33 cellular contexts compared by ENCODE assay signal in the genomic region with DNA sequence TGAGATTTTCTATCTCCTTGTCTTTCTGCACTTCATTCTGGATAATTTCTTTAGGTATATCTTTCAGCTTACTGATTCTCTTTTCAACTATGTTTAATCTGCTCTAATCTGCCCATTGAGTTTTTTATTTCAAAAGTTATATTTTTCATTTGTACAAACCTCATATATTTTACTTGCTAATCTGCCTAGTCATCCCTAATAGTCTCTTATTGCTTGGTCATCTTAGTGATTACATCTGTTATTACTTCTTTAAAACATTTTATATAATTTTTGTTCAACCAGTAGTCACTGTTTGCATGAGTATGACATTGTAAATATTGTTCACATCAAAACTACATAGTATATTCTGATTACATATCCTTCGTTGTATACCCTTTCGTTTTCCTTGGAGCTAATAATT.
"Had no signal": no experiment of that assay in that cellular context is flagged by ENCODE, and none has a peak within 500 bp of the region (broad histone marks: within the 10 kb centered on the region; RNA-seq: fewer than 3 reads in every experiment).

No MANE protein-coding gene starts in this region.

- H3K27ac Mint-ChIP-seq: activated CD4-positive, alpha-beta memory T cell treated with anti-CD3 and anti-CD28 coated beads for 36 hours; activated CD4-positive, alpha-beta T cell treated with anti-CD3 and anti-CD28 coated beads for 36 hours; activated CD4-positive, alpha-beta T cell treated with anti-CD3 and anti-CD28 coated beads, Interleukin-2, amount 10 ng/mL, durations not matched to agents 24 days and 14 days; activated CD8-positive, alpha-beta memory T cell treated with anti-CD3 and anti-CD28 coated beads, Interleukin-2, amount 10 ng/mL, durations not matched to agents 7 days and 5 days; activated CD8-positive, alpha-beta T cell treated with anti-CD3 and anti-CD28 coated beads, Interleukin-2, amount 10 ng/mL, durations not matched to agents 7 days and 5 days; activated naive CD4-positive, alpha-beta T cell treated with anti-CD3 and anti-CD28 coated beads for 36 hours; activated naive CD4-positive, alpha-beta T cell treated with anti-CD3 and anti-CD28 coated beads, Interleukin-2, amount 50 U/mL, for 24 hours; activated naive CD8-positive, alpha-beta T cell treated with anti-CD3 and anti-CD28 coated beads for 36 hours; activated naive CD8-positive, alpha-beta T cell treated with anti-CD3 and anti-CD28 coated beads, Interleukin-2, amount 50 U/mL, for 24 hours; activated T-helper 1 cell treated with anti-CD3 and anti-CD28 coated beads, Interleukin-12 subunit alpha, Interleukin-12 subunit beta, Interleukin-2, Interleukin-4 antibody, amounts not matched to agents 30 ng/mL and 10 ng/mL and 1 ng/mL, durations not matched to agents 14 hours and 24 hours and 36 hours; activated T-helper 2 cell treated with anti-CD3 and anti-CD28 coated beads, Interferon-gamma antibody, Interleukin-2, Interleukin-4, amounts not matched to agents 10 μg/mL and 5 μg/mL and 100 μg/mL, durations not matched to agents 14 hours and 24 hours and 36 hours had no signal

- H3K4me1 ChIP-seq: adrenal gland, ascending aorta, foreskin keratinocyte had no signal

- DNase-seq: activated CD4-positive, alpha-beta memory T cell treated with anti-CD3 and anti-CD28 coated beads for 36 hours; activated CD4-positive, alpha-beta T cell treated with anti-CD3 and anti-CD28 coated beads for 36 hours; activated CD4-positive, alpha-beta T cell treated with anti-CD3 and anti-CD28 coated beads, Interleukin-2, amount 10 ng/mL, durations not matched to agents 24 days and 14 days; activated CD4-positive, CD25-positive, alpha-beta regulatory T cell; activated CD4-positive, CD25-positive, alpha-beta regulatory T cell treated with anti-CD3 and anti-CD28 coated beads, Interleukin-2, amount 50 U/mL, for 72 hours; activated CD8-positive, alpha-beta memory T cell treated with anti-CD3 and anti-CD28 coated beads, Interleukin-2, amount 10 ng/mL, durations not matched to agents 7 days and 5 days; activated CD8-positive, alpha-beta memory T cell treated with anti-CD3 and anti-CD28 coated beads, Interleukin-2, amount 50 U/mL, for 4 hours; activated CD8-positive, alpha-beta T cell treated with anti-CD3 and anti-CD28 coated beads, Interleukin-2, amount 10 ng/mL, durations not matched to agents 7 days and 5 days; activated effector memory CD4-positive, alpha-beta T cell treated with anti-CD3 and anti-CD28 coated beads, Interleukin-2, amount 50 U/mL, for 16 hours; activated naive CD4-positive, alpha-beta T cell treated with anti-CD3 and anti-CD28 coated beads for 36 hours; activated naive CD8-positive, alpha-beta T cell treated with anti-CD3 and anti-CD28 coated beads for 36 hours; activated naive CD8-positive, alpha-beta T cell treated with anti-CD3 and anti-CD28 coated beads, Interleukin-2, amount 50 U/mL, for 24 hours; activated T-cell treated with anti-CD3 and anti-CD28 coated beads, Interleukin-2, amount 50 U/mL, for 1 hour; activated T-cell treated with anti-CD3 and anti-CD28 coated beads, Interleukin-2, amount 50 U/mL, for 48 hours; adrenal gland; amygdala; brain microvascular endothelial cell; cortex of kidney; dermis blood vessel endothelial cell; effector CD4-positive, alpha-beta T cell; effector memory CD8-positive, alpha-beta T cell; erythroblast; foreskin keratinocyte; gastrocnemius medialis; glutamatergic neuron; heart left ventricle; hypothalamus had no signal

- ATAC-seq: activated CD4-positive, alpha-beta T cell treated with anti-CD3 and anti-CD28 coated beads for 36 hours; activated CD8-positive, alpha-beta memory T cell treated with anti-CD3 and anti-CD28 coated beads, Interleukin-2, amount 10 ng/mL, durations not matched to agents 7 days and 5 days; activated CD8-positive, alpha-beta T cell treated with anti-CD3 and anti-CD28 coated beads, Interleukin-2, amount 10 ng/mL, durations not matched to agents 7 days and 5 days; activated naive CD8-positive, alpha-beta T cell treated with anti-CD3 and anti-CD28 coated beads, Interleukin-2, amount 50 U/mL, for 24 hours; effector memory CD8-positive, alpha-beta T cell; foreskin keratinocyte; gastrocnemius medialis; heart left ventricle had no signal

- H3K9me3 ChIP-seq: adrenal gland, ascending aorta, heart left ventricle had no signal

- H3K36me3 ChIP-seq: adrenal gland, ascending aorta, brain microvascular endothelial cell, esophagus muscularis mucosa had no signal

- H3K27me3 Mint-ChIP-seq: activated CD4-positive, alpha-beta memory T cell treated with anti-CD3 and anti-CD28 coated beads for 36 hours; activated CD4-positive, alpha-beta T cell treated with anti-CD3 and anti-CD28 coated beads for 36 hours; activated CD4-positive, alpha-beta T cell treated with anti-CD3 and anti-CD28 coated beads, Interleukin-2, amount 10 ng/mL, durations not matched to agents 24 days and 14 days; activated CD8-positive, alpha-beta memory T cell treated with anti-CD3 and anti-CD28 coated beads, Interleukin-2, amount 10 ng/mL, durations not matched to agents 7 days and 5 days; activated naive CD4-positive, alpha-beta T cell treated with anti-CD3 and anti-CD28 coated beads, Interleukin-2, amount 50 U/mL, for 24 hours; activated naive CD8-positive, alpha-beta T cell treated with anti-CD3 and anti-CD28 coated beads for 36 hours; activated naive CD8-positive, alpha-beta T cell treated with anti-CD3 and anti-CD28 coated beads, Interleukin-2, amount 50 U/mL, for 24 hours; central memory CD8-positive, alpha-beta T cell; effector memory CD8-positive, alpha-beta T cell had no signal

- H3K4me3 Mint-ChIP-seq: activated CD4-positive, alpha-beta memory T cell treated with anti-CD3 and anti-CD28 coated beads for 36 hours; activated CD4-positive, alpha-beta T cell treated with anti-CD3 and anti-CD28 coated beads for 36 hours; activated CD4-positive, alpha-beta T cell treated with anti-CD3 and anti-CD28 coated beads, Interleukin-2, amount 10 ng/mL, durations not matched to agents 24 days and 14 days; activated CD8-positive, alpha-beta memory T cell treated with anti-CD3 and anti-CD28 coated beads, Interleukin-2, amount 10 ng/mL, durations not matched to agents 7 days and 5 days; activated CD8-positive, alpha-beta T cell treated with anti-CD3 and anti-CD28 coated beads, Interleukin-2, amount 10 ng/mL, durations not matched to agents 7 days and 5 days; activated naive CD4-positive, alpha-beta T cell treated with anti-CD3 and anti-CD28 coated beads for 36 hours; activated naive CD4-positive, alpha-beta T cell treated with anti-CD3 and anti-CD28 coated beads, Interleukin-2, amount 50 U/mL, for 24 hours; activated naive CD8-positive, alpha-beta T cell treated with anti-CD3 and anti-CD28 coated beads for 36 hours; activated naive CD8-positive, alpha-beta T cell treated with anti-CD3 and anti-CD28 coated beads, Interleukin-2, amount 50 U/mL, for 24 hours; activated T-helper 1 cell treated with anti-CD3 and anti-CD28 coated beads, Interleukin-12 subunit alpha, Interleukin-12 subunit beta, Interleukin-2, Interleukin-4 antibody, amounts not matched to agents 30 ng/mL and 10 ng/mL and 1 ng/mL, durations not matched to agents 14 hours and 24 hours and 36 hours; central memory CD8-positive, alpha-beta T cell; effector memory CD8-positive, alpha-beta T cell had no signal

- H3K4me3 ChIP-seq: adrenal gland, ascending aorta, esophagus muscularis mucosa, gastrocnemius medialis, heart left ventricle had no signal

- H3K9me3 Mint-ChIP-seq: activated CD4-positive, alpha-beta memory T cell treated with anti-CD3 and anti-CD28 coated beads for 36 hours; activated naive CD4-positive, alpha-beta T cell treated with anti-CD3 and anti-CD28 coated beads for 36 hours; activated naive CD8-positive, alpha-beta T cell treated with anti-CD3 and anti-CD28 coated beads, Interleukin-2, amount 50 U/mL, for 24 hours; activated T-helper 1 cell treated with anti-CD3 and anti-CD28 coated beads, Interleukin-12 subunit alpha, Interleukin-12 subunit beta, Interleukin-2, Interleukin-4 antibody, amounts not matched to agents 30 ng/mL and 10 ng/mL and 1 ng/mL, durations not matched to agents 14 hours and 24 hours and 36 hours; effector memory CD8-positive, alpha-beta T cell had no signal

- H3K27ac ChIP-seq: adrenal gland, ascending aorta, brain microvascular endothelial cell, esophagus muscularis mucosa, foreskin keratinocyte, heart left ventricle had no signal

- H3K27me3 ChIP-seq: adrenal gland, ascending aorta, brain microvascular endothelial cell, esophagus muscularis mucosa, foreskin keratinocyte had no signal

- H3K36me3 Mint-ChIP-seq: activated CD4-positive, alpha-beta memory T cell treated with anti-CD3 and anti-CD28 coated beads for 36 hours had no signal
